Comparison of ENCODE assay signal across 15 cellular contexts in genomic region chr7:35268953-35269352, GRCh38. TPM values are rescaled to one million over a fixed set of nuclear protein-coding genes. Genes with fewer than 3 reads are reported as not detected.
"Had no signal": no experiment of that assay in that cellular context is flagged by ENCODE, and none has a peak within 500 bp of the region (broad histone marks: within the 10 kb centered on the region; RNA-seq: fewer than 3 reads in every experiment).

No MANE protein-coding gene starts in this region.

- ATAC-seq: activated T-cell treated with anti-CD3 and anti-CD28 coated beads, Interleukin-2, amount 50 U/mL, for 72 hours; left lung; natural killer cell treated with Interleukin-12 subunit alpha and Interleukin-12 subunit beta and Interleukin-15 and Interleukin-18, amount 100 ng/mL, for 72 hours; sciatic nerve had no signal

- H3K36me3 ChIP-seq: left lung had no signal

- H3K4me1 ChIP-seq: left lung had no signal

- H3K27ac ChIP-seq: left lung had no signal

- H3K36me3 Mint-ChIP-seq: activated naive CD8-positive, alpha-beta T cell treated with anti-CD3 and anti-CD28 coated beads, Interleukin-2, amount 10 ng/mL, durations not matched to agents 7 days and 5 days; natural killer cell treated with Interleukin-12 subunit alpha and Interleukin-12 subunit beta and Interleukin-15 and Interleukin-18, amount 100 ng/mL, for 72 hours; type B pancreatic cell had no signal

- H3K4me3 ChIP-seq: left lung had no signal

- DNase-seq: activated CD4-positive, alpha-beta memory T cell treated with anti-CD3 and anti-CD28 coated beads, Interleukin-2, amount 10 ng/mL, durations not matched to agents 7 days and 5 days; activated CD4-positive, alpha-beta T cell treated with anti-CD3 and anti-CD28 coated beads for 1 hour; activated naive CD8-positive, alpha-beta T cell treated with anti-CD3 and anti-CD28 coated beads, Interleukin-2, amount 10 ng/mL, durations not matched to agents 7 days and 5 days; activated T-cell treated with anti-CD3 and anti-CD28 coated beads, Interleukin-2, amount 50 U/mL, for 72 hours; anterior cingulate cortex; cerebellar nuclear complex; dermis blood vessel endothelial cell; left lung; nucleus accumbens; stimulated activated CD4-positive, alpha-beta T cell treated with anti-CD3 and anti-CD28 coated beads, Interleukin-12 subunit alpha, Interleukin-12 subunit beta, amount 100 ng/mL, for 4 hours; stimulated activated naive CD4-positive, alpha-beta T cell treated with Interleukin-2 at 50 U/mL for 16 hours had no signal

- H3K27ac Mint-ChIP-seq: activated CD4-positive, alpha-beta memory T cell treated with anti-CD3 and anti-CD28 coated beads, Interleukin-2, amount 10 ng/mL, durations not matched to agents 7 days and 5 days; activated naive CD8-positive, alpha-beta T cell treated with anti-CD3 and anti-CD28 coated beads, Interleukin-2, amount 10 ng/mL, durations not matched to agents 7 days and 5 days; activated T-cell treated with anti-CD3 and anti-CD28 coated beads, Interleukin-2, amount 50 U/mL, for 72 hours; natural killer cell treated with Interleukin-12 subunit alpha and Interleukin-12 subunit beta and Interleukin-15 and Interleukin-18, amount 100 ng/mL, for 72 hours; type B pancreatic cell had no signal

- H3K9me3 Mint-ChIP-seq: activated CD4-positive, alpha-beta memory T cell treated with anti-CD3 and anti-CD28 coated beads, Interleukin-2, amount 10 ng/mL, durations not matched to agents 7 days and 5 days; activated naive CD8-positive, alpha-beta T cell treated with anti-CD3 and anti-CD28 coated beads, Interleukin-2, amount 10 ng/mL, durations not matched to agents 7 days and 5 days; activated T-cell treated with anti-CD3 and anti-CD28 coated beads, Interleukin-2, amount 50 U/mL, for 72 hours; natural killer cell treated with Interleukin-12 subunit alpha and Interleukin-12 subunit beta and Interleukin-15 and Interleukin-18, amount 100 ng/mL, for 72 hours; type B pancreatic cell had no signal

- H3K9me3 ChIP-seq: left lung had no signal

- H3K4me1 Mint-ChIP-seq: activated CD4-positive, alpha-beta memory T cell treated with anti-CD3 and anti-CD28 coated beads, Interleukin-2, amount 10 ng/mL, durations not matched to agents 7 days and 5 days; activated naive CD8-positive, alpha-beta T cell treated with anti-CD3 and anti-CD28 coated beads, Interleukin-2, amount 10 ng/mL, durations not matched to agents 7 days and 5 days had no signal

- H3K4me3 Mint-ChIP-seq: activated CD4-positive, alpha-beta memory T cell treated with anti-CD3 and anti-CD28 coated beads, Interleukin-2, amount 10 ng/mL, durations not matched to agents 7 days and 5 days; activated naive CD8-positive, alpha-beta T cell treated with anti-CD3 and anti-CD28 coated beads, Interleukin-2, amount 10 ng/mL, durations not matched to agents 7 days and 5 days; activated T-cell treated with anti-CD3 and anti-CD28 coated beads, Interleukin-2, amount 50 U/mL, for 72 hours; natural killer cell treated with Interleukin-12 subunit alpha and Interleukin-12 subunit beta and Interleukin-15 and Interleukin-18, amount 100 ng/mL, for 72 hours; type B pancreatic cell had no signal

RNA-seq across cellular contexts. Expression of gene TBX20, which starts 15.1 kb away (rescaled TPM):
- total RNA-seq: dermis blood vessel endothelial cell; natural killer cell treated with Interleukin-12 subunit alpha and Interleukin-12 subunit beta and Interleukin-15 and Interleukin-18, amount 100 ng/mL, for 72 hours; posterior vena cava; sciatic nerve had no signal
